In genomic region chr1:87513971-87514660, GRCh38 we compare ENCODE assay signal across 13 cellular contexts.
"Had no signal": no experiment of that assay in that cellular context is flagged by ENCODE, and none has a peak within 500 bp of the region (broad histone marks: within the 10 kb centered on the region; RNA-seq: fewer than 3 reads in every experiment).

No MANE protein-coding gene starts in this region.

- H3K36me3 ChIP-seq: colonic mucosa, lower lobe of right lung, right lobe of liver had no signal

- H3K4me1 ChIP-seq: colonic mucosa, lower lobe of right lung, psoas muscle, right lobe of liver had no signal

- DNase-seq: activated CD4-positive, alpha-beta memory T cell treated with anti-CD3 and anti-CD28 coated beads for 36 hours; activated CD4-positive, alpha-beta T cell treated with anti-CD3 and anti-CD28 coated beads for 1 hour; activated naive CD4-positive, alpha-beta T cell; activated naive CD8-positive, alpha-beta T cell treated with anti-CD3 and anti-CD28 coated beads, Interleukin-2, amount 50 U/mL, for 24 hours; activated T-cell treated with anti-CD3 and anti-CD28 coated beads, Interleukin-2, amount 50 U/mL, for 72 hours; caudate nucleus; colonic mucosa; lower lobe of right lung; naive thymus-derived CD8-positive, alpha-beta T cell; psoas muscle; right lobe of liver; stimulated activated CD4-positive, alpha-beta T cell treated with anti-CD3 and anti-CD28 coated beads, Interleukin-12 subunit alpha, Interleukin-12 subunit beta, amount 100 ng/mL, for 4 hours; stimulated activated naive CD4-positive, alpha-beta T cell had no signal

- H3K4me3 ChIP-seq: colonic mucosa, lower lobe of right lung, psoas muscle, right lobe of liver had no signal

- H3K27me3 ChIP-seq: colonic mucosa, right lobe of liver had no signal

- H3K27ac ChIP-seq: colonic mucosa, lower lobe of right lung, psoas muscle, right lobe of liver had no signal

- H3K9me3 ChIP-seq: colonic mucosa, lower lobe of right lung, psoas muscle, right lobe of liver had no signal
